In the genomic region with DNA sequence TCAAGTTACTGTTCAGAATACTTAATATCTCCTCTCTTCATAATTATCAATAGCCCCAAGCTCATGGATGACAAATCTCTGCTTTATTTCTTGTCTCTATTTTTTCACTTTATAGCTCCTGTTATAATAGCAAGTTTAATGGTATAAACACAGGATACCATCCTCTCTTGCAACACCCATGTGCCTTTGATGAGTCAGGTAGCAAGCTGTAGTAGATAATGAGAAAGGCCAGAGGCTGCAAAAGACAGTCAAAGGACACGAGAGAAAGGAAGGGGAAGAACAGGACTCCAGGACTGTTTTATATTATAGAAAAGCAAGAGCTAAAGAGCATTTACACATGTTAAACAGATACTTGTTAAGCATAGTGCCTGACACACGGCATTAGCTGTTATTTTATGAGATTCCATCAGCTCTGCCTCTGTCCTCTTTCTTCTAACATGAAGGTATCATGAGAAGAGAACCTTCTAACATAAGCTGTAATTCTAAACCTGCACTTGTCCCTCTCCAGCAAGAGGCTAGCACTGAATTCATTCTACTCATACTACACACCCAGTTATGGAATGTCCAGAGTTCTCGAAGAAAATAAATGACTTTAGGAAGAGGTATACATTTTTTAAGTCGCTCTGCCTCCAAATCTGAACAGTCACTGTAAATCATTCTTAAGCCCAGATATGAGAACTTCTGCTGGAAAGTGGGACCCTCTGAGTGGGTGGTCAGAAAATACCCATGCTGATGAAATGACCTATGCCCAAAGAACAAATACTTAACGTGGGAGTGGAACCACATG, we compare ENCODE assay signal across 18 cellular contexts. TPM values are rescaled to one million over a fixed set of nuclear protein-coding genes. Genes with fewer than 3 reads are reported as not detected.
DNase-seq lines count a peak whose midpoint lies in the region; ATAC-seq lines count a peak whose summit lies in the region.
"Had no signal": no experiment of that assay in that cellular context is flagged by ENCODE, and none has a peak within 500 bp of the region (broad histone marks: within the 10 kb centered on the region; RNA-seq: fewer than 3 reads in every experiment).

No MANE protein-coding gene starts in this region.

- DNase-seq in AG08395 (ENCODE audit: low spot score), result peak; percentile 22
- peak; percentile 60 for DNase-seq in HT1080 (ENCODE audit: low read depth)
- DNase-seq in amniotic epithelial cell (ENCODE audit: low read depth), result peak; percentile 82
- peak; percentile 5 for DNase-seq in left kidney (ENCODE audit: low read depth, low spot score)
- DNase-seq in hypothalamus (lab: John Stamatoyannopoulos, UW), result no peak
- DNase-seq in ACHN, result no peak
- DNase-seq: activated CD4-positive, alpha-beta T cell treated with anti-CD3 and anti-CD28 coated beads, Interleukin-2, amount 10 ng/mL, durations not matched to agents 7 days and 5 days; activated naive CD8-positive, alpha-beta T cell treated with anti-CD3 and anti-CD28 coated beads, Interleukin-2, amount 10 ng/mL, durations not matched to agents 7 days and 5 days; activated T-cell treated with anti-CD3 and anti-CD28 coated beads, Interleukin-2, amount 50 U/mL, for 4 hours; central memory CD4-positive, alpha-beta T cell; effector memory CD8-positive, alpha-beta T cell; KBM-7; NCI-H1417 treated with DMSO at 0.1 percent for 48 hours; NCI-H2227 treated with DMSO at 0.1 percent for 48 hours; stimulated activated naive CD8-positive, alpha-beta T cell treated with anti-CD3 and anti-CD28 coated beads, Interleukin-15, amount 100 ng/mL, for 72 hours had no signal

- in situ Hi-C loops in ACHN (cut with HindIII; ENCODE audit: low pct_ligation_motif_present, low pct_unique_long_range_greater_than_20kb, low sequenced_read_pairs), result no loop called here

- ATAC-seq in GM18870 (IDR thresholded peaks at IDR 0.05; ENCODE audit: unreplicated experiment), result no peak
- no peak for ATAC-seq in GM18519 (IDR thresholded peaks at IDR 0.05; ENCODE audit: low FRiP score, unreplicated experiment)
- ATAC-seq: effector memory CD8-positive, alpha-beta T cell; stimulated activated naive CD8-positive, alpha-beta T cell treated with anti-CD3 and anti-CD28 coated beads, Interleukin-15, amount 100 ng/mL, for 72 hours had no signal

RNA-seq across cellular contexts. Expression of a gene that starts 44.9 kb away (rescaled TPM):
- 0.47 and 1.3 TPM in 2 replicates for total RNA-seq in HT1080 (2014; rRNA removed; shearing (Covaris generic))
- polyA plus RNA-seq in HT1080 (2015; cell fraction: cytosol; rRNA removed), result 0.26 and 0.29 TPM in 2 replicates
- 0.99 and 1.3 TPM in 2 replicates for polyA plus RNA-seq in HT1080 (2015; cell fraction: nucleus; rRNA removed)
- polyA plus RNA-seq: neural cell had no signal

Comparison
In these comparisons a context has a peak if more than half of its experiments do, and no peak if none do; other contexts are left out.
1. DNase-seq: peak in AG08395 (single experiment), HT1080 (single experiment), amniotic epithelial cell (single experiment) and left kidney (single experiment); none in hypothalamus (0 of 51) and ACHN (single experiment).